ENCODE assay signal across 21 cellular contexts in the genomic region with DNA sequence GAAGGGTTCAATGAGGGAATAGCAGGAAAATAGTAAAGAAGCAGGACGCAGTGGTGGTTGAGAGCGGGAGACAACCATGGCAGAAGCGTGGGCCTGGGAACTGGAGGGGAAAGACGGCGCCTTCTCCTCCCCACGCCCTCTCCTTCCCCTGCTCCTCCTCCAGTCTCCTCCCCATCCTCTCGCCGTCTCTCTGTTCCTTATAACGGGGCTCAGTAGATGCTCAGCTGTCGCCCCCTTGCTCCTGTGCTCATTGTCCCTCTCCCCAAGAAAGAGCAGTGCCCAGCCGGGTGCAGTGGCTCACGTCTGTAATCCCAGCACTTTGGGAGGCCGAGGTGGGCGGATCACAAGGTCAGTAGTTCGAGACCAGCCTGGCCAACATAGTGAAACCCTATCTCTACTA.
A peak's percentile ranks its signal among the peaks of the same experiment; 100 is the strongest.
DNase-seq lines count a peak whose midpoint lies in the region; ATAC-seq and TF ChIP-seq lines count a peak whose summit lies in the region.
"Had no signal": no experiment of that assay in that cellular context is flagged by ENCODE, and none has a peak within 500 bp of the region (broad histone marks: within the 10 kb centered on the region; RNA-seq: fewer than 3 reads in every experiment).

No MANE protein-coding gene starts in this region.

- H3K36me3 ChIP-seq in lung (ENCODE audit: control insufficient read depth in 2 of 2, insufficient read depth in 2 of 2, low read length in 2 of 2): no peaks in the 10 kb centered on the region

- CTCF ChIA-PET in activated CD8-positive, alpha-beta T cell treated with anti-CD3 and anti-CD28 coated beads, Interleukin-2, amount 10 ng/mL, durations not matched to agents 7 days and 5 days (lab: Charles Lee): no interaction called here
- CTCF ChIA-PET in activated CD8-positive, alpha-beta T cell treated with anti-CD3 and anti-CD28 coated beads for 36 hours (lab: Charles Lee): no interaction called here

- H3K9me3 ChIP-seq in lung (ENCODE audit: control insufficient read depth in 2 of 2, insufficient read depth in 1 of 2, low read length in 1 of 2): no peaks in the 10 kb centered on the region

- no peaks in the 10 kb centered on the region for H3K27me3 ChIP-seq in lung (ENCODE audit: control insufficient read depth, insufficient read depth)

- DNase-seq in activated CD8-positive, alpha-beta T cell treated with anti-CD3 and anti-CD28 coated beads, Interleukin-2, amount 10 ng/mL, durations not matched to agents 7 days and 5 days: peak; percentile 12
- no peak for DNase-seq in activated CD8-positive, alpha-beta T cell treated with anti-CD3 and anti-CD28 coated beads for 36 hours
- DNase-seq in activated T-helper 2 cell treated with anti-CD3 and anti-CD28 coated beads, Interferon-gamma antibody, Interleukin-2, Interleukin-4, amounts not matched to agents 10 μg/mL and 5 μg/mL and 100 μg/mL, durations not matched to agents 14 hours and 24 hours and 36 hours (ENCODE audit: low spot score): peak; percentile 2
- DNase-seq in lung (ENCODE audit: low spot score) (peak; percentile 7), ureter (ENCODE audit: low spot score) (peak; percentile 13), ACHN (no peak), DMS53 treated with DMSO at 0.1 percent for 48 hours (lab: John Stamatoyannopoulos, UW; ENCODE audit: unreplicated experiment) (no peak)
- DNase-seq: 8988T, Calu3, DND-41, MM.1S, NCI-H1417, NCI-H1694, NCI-H2029 treated with DMSO at 0.1 percent for 48 hours, NCI-H526 treated with DMSO at 0.1 percent for 48 hours, PC-9 had no signal

- no peaks in the 10 kb centered on the region for H3K36me3 Mint-ChIP-seq in activated CD8-positive, alpha-beta T cell treated with anti-CD3 and anti-CD28 coated beads, Interleukin-2, amount 10 ng/mL, durations not matched to agents 7 days and 5 days (ENCODE audit: low read depth)
- no peaks in the 10 kb centered on the region for H3K36me3 Mint-ChIP-seq in activated CD8-positive, alpha-beta T cell treated with anti-CD3 and anti-CD28 coated beads for 36 hours (ENCODE audit: low read depth)
- no peaks in the 10 kb centered on the region for H3K36me3 Mint-ChIP-seq in activated T-helper 2 cell treated with anti-CD3 and anti-CD28 coated beads, Interferon-gamma antibody, Interleukin-2, Interleukin-4, amounts not matched to agents 10 μg/mL and 5 μg/mL and 100 μg/mL, durations not matched to agents 14 hours and 24 hours and 36 hours (ENCODE audit: low read depth)

- H3K4me1 ChIP-seq in lung (ENCODE audit: control insufficient read depth in 2 of 2, insufficient read depth in 2 of 2, low read length in 2 of 2): peaks cover 0 to 1% of the 10 kb centered on the region in 2 donors

- POLR2A ChIA-PET in activated CD8-positive, alpha-beta T cell treated with anti-CD3 and anti-CD28 coated beads, Interleukin-2, amount 10 ng/mL, durations not matched to agents 7 days and 5 days (lab: Charles Lee): interaction anchor here (0.7 kb wide), 2 partner anchors 16 to 337 kb away, joined by 3 read pairs; no protein-coding TSS in a partner anchor
- POLR2A ChIA-PET in activated CD8-positive, alpha-beta T cell treated with anti-CD3 and anti-CD28 coated beads for 36 hours (lab: Charles Lee): no interaction called here

- peaks cover 26% of the 10 kb centered on the region for H3K4me1 Mint-ChIP-seq in activated CD8-positive, alpha-beta T cell treated with anti-CD3 and anti-CD28 coated beads, Interleukin-2, amount 10 ng/mL, durations not matched to agents 7 days and 5 days (ENCODE audit: low read depth)
- H3K4me1 Mint-ChIP-seq in activated CD8-positive, alpha-beta T cell treated with anti-CD3 and anti-CD28 coated beads for 36 hours (ENCODE audit: low read depth): peaks cover 13% of the 10 kb centered on the region
- H3K4me1 Mint-ChIP-seq in activated T-helper 2 cell treated with anti-CD3 and anti-CD28 coated beads, Interferon-gamma antibody, Interleukin-2, Interleukin-4, amounts not matched to agents 10 μg/mL and 5 μg/mL and 100 μg/mL, durations not matched to agents 14 hours and 24 hours and 36 hours (ENCODE audit: low read depth): peaks cover 4% of the 10 kb centered on the region

- in situ Hi-C loops in ACHN (cut with HindIII; ENCODE audit: low pct_ligation_motif_present, low pct_unique_long_range_greater_than_20kb, low sequenced_read_pairs): no loop called here

- H3K9me3 Mint-ChIP-seq in activated CD8-positive, alpha-beta T cell treated with anti-CD3 and anti-CD28 coated beads, Interleukin-2, amount 10 ng/mL, durations not matched to agents 7 days and 5 days (ENCODE audit: insufficient read depth): no peaks in the 10 kb centered on the region
- no peaks in the 10 kb centered on the region for H3K9me3 Mint-ChIP-seq in activated CD8-positive, alpha-beta T cell treated with anti-CD3 and anti-CD28 coated beads for 36 hours
- H3K9me3 Mint-ChIP-seq in activated T-helper 2 cell treated with anti-CD3 and anti-CD28 coated beads, Interferon-gamma antibody, Interleukin-2, Interleukin-4, amounts not matched to agents 10 μg/mL and 5 μg/mL and 100 μg/mL, durations not matched to agents 14 hours and 24 hours and 36 hours: no peaks in the 10 kb centered on the region

- no peak for TF ChIP-seq CTCF in activated CD8-positive, alpha-beta T cell treated with anti-CD3 and anti-CD28 coated beads for 36 hours (IDR thresholded peaks at IDR 0.05)
- no peak for TF ChIP-seq CTCF in lung (IDR thresholded peaks at IDR 0.05; ENCODE audit: control extremely low read depth, extremely low read depth)

- no peak overlapping the region for H3K27ac Mint-ChIP-seq in activated CD8-positive, alpha-beta T cell treated with anti-CD3 and anti-CD28 coated beads, Interleukin-2, amount 10 ng/mL, durations not matched to agents 7 days and 5 days
- H3K27ac Mint-ChIP-seq in activated CD8-positive, alpha-beta T cell treated with anti-CD3 and anti-CD28 coated beads for 36 hours: no peak overlapping the region
- H3K27ac Mint-ChIP-seq in activated T-helper 2 cell treated with anti-CD3 and anti-CD28 coated beads, Interferon-gamma antibody, Interleukin-2, Interleukin-4, amounts not matched to agents 10 μg/mL and 5 μg/mL and 100 μg/mL, durations not matched to agents 14 hours and 24 hours and 36 hours: no peak overlapping the region
- H3K27ac Mint-ChIP-seq: IgD-negative memory B cell had no signal

- ATAC-seq in activated CD8-positive, alpha-beta T cell treated with anti-CD3 and anti-CD28 coated beads, Interleukin-2, amount 10 ng/mL, durations not matched to agents 7 days and 5 days: no peak
- no peak for ATAC-seq in activated CD8-positive, alpha-beta T cell treated with anti-CD3 and anti-CD28 coated beads for 36 hours
- no peak for ATAC-seq in lung (ENCODE audit: insufficient read depth, low FRiP score)
- ATAC-seq: HCT116, Right ventricle myocardium inferior had no signal

- 86 to 93% methylated on average over 15 of the region's 15 CpGs for WGBS in lung, 2 donors

- H3K4me3 ChIP-seq in lung: no peak overlapping the region
- H3K4me3 ChIP-seq: PC-9 had no signal

- intact Hi-C loops in activated CD8-positive, alpha-beta T cell treated with anti-CD3 and anti-CD28 coated beads for 36 hours (cut with micrococcal nuclease): no loop called here
- intact Hi-C loops in activated T-helper 2 cell treated with anti-CD3 and anti-CD28 coated beads, Interferon-gamma antibody, Interleukin-2, Interleukin-4, amounts not matched to agents 10 μg/mL and 5 μg/mL and 100 μg/mL, durations not matched to agents 14 hours and 24 hours and 36 hours (cut with micrococcal nuclease): no loop called here

- H3K4me3 Mint-ChIP-seq in activated CD8-positive, alpha-beta T cell treated with anti-CD3 and anti-CD28 coated beads, Interleukin-2, amount 10 ng/mL, durations not matched to agents 7 days and 5 days: no peak overlapping the region
- no peak overlapping the region for H3K4me3 Mint-ChIP-seq in activated CD8-positive, alpha-beta T cell treated with anti-CD3 and anti-CD28 coated beads for 36 hours
- H3K4me3 Mint-ChIP-seq in activated T-helper 2 cell treated with anti-CD3 and anti-CD28 coated beads, Interferon-gamma antibody, Interleukin-2, Interleukin-4, amounts not matched to agents 10 μg/mL and 5 μg/mL and 100 μg/mL, durations not matched to agents 14 hours and 24 hours and 36 hours (ENCODE audit: low read depth): no peak overlapping the region
- H3K4me3 Mint-ChIP-seq: IgD-negative memory B cell had no signal

- no peak overlapping the region for H3K27ac ChIP-seq in lung (ENCODE audit: low read depth in 1 of 2, low read length in 1 of 2)
- H3K27ac ChIP-seq: HL-60, KMS-11, PC-9 had no signal

- H3K27me3 Mint-ChIP-seq in activated CD8-positive, alpha-beta T cell treated with anti-CD3 and anti-CD28 coated beads, Interleukin-2, amount 10 ng/mL, durations not matched to agents 7 days and 5 days (ENCODE audit: low read depth): no peaks in the 10 kb centered on the region
- H3K27me3 Mint-ChIP-seq in activated CD8-positive, alpha-beta T cell treated with anti-CD3 and anti-CD28 coated beads for 36 hours: no peaks in the 10 kb centered on the region
- no peaks in the 10 kb centered on the region for H3K27me3 Mint-ChIP-seq in activated T-helper 2 cell treated with anti-CD3 and anti-CD28 coated beads, Interferon-gamma antibody, Interleukin-2, Interleukin-4, amounts not matched to agents 10 μg/mL and 5 μg/mL and 100 μg/mL, durations not matched to agents 14 hours and 24 hours and 36 hours (ENCODE audit: low read depth)
- H3K27me3 Mint-ChIP-seq: IgD-negative memory B cell had no signal

Comparison
In these comparisons a context has a peak if more than half of its experiments do, and no peak if none do; other contexts are left out.
1. DNase-seq: peak in activated CD8-positive, alpha-beta T cell treated with anti-CD3 and anti-CD28 coated beads, Interleukin-2, amount 10 ng/mL, durations not matched to agents 7 days and 5 days (single experiment), activated T-helper 2 cell treated with anti-CD3 and anti-CD28 coated beads, Interferon-gamma antibody, Interleukin-2, Interleukin-4, amounts not matched to agents 10 μg/mL and 5 μg/mL and 100 μg/mL, durations not matched to agents 14 hours and 24 hours and 36 hours (single experiment), lung (single experiment) and ureter (single experiment); none in activated CD8-positive, alpha-beta T cell treated with anti-CD3 and anti-CD28 coated beads for 36 hours (single experiment), ACHN (single experiment) and DMS53 treated with DMSO at 0.1 percent for 48 hours (single experiment).